Comparison of ENCODE assay signal across 24 cellular contexts in genomic region chr2:69213832-69214231, GRCh38.
A peak's percentile ranks its signal among the peaks of the same experiment; 100 is the strongest.
DNase-seq lines count a peak whose midpoint lies in the region; ATAC-seq and TF ChIP-seq lines count a peak whose summit lies in the region.
"Had no signal": no experiment of that assay in that cellular context is flagged by ENCODE, and none has a peak within 500 bp of the region (broad histone marks: within the 10 kb centered on the region; RNA-seq: fewer than 3 reads in every experiment).

No MANE protein-coding gene starts in this region.

- H3K4me3 ChIP-seq in breast epithelium (no peak overlapping the region), esophagus muscularis mucosa (no peak overlapping the region), mucosa of descending colon (no peak overlapping the region), vagina (no peak overlapping the region), MM.1S (ENCODE audit: low read length) (no peak overlapping the region)
- H3K4me3 ChIP-seq: pancreas had no signal

- H3K9me2 ChIP-seq in MM.1S (replicated peaks; ENCODE audit: insufficient read depth, low read length): no peaks in the 10 kb centered on the region

- no peak overlapping the region for H2AFZ ChIP-seq in MM.1S (ENCODE audit: low read length)

- H4K20me1 ChIP-seq in MM.1S (ENCODE audit: insufficient read depth, low read length): no peaks in the 10 kb centered on the region

- TF ChIP-seq POLR2A in breast epithelium (IDR thresholded peaks at IDR 0.05) (no peak), esophagus muscularis mucosa (IDR thresholded peaks at IDR 0.05; ENCODE audit: low read depth) (no peak), vagina (IDR thresholded peaks at IDR 0.05) (no peak)

- no peaks in the 10 kb centered on the region for H3K27me3 Mint-ChIP-seq in MCF 10A (ENCODE audit: insufficient read depth, unreplicated experiment)

- H3K27me3 ChIP-seq in breast epithelium (no peaks in the 10 kb centered on the region), esophagus muscularis mucosa (no peaks in the 10 kb centered on the region), vagina (no peaks in the 10 kb centered on the region), MM.1S (replicated peaks; ENCODE audit: insufficient read depth, low read length) (no peaks in the 10 kb centered on the region)
- H3K27me3 ChIP-seq: pancreas had no signal

- no peak overlapping the region for H3K4me2 ChIP-seq in MM.1S (ENCODE audit: low read depth, low read length)
- H3K4me2 ChIP-seq: KMS-11 had no signal

- H3K27ac Mint-ChIP-seq in MCF 10A (ENCODE audit: low read depth, unreplicated experiment): no peak overlapping the region
- H3K27ac Mint-ChIP-seq: activated B cell treated with CpG ODN at 0.5 μM for 24 hours; activated naive CD4-positive, alpha-beta T cell treated with anti-CD3 and anti-CD28 coated beads, Interleukin-2, amount 10 ng/mL, durations not matched to agents 7 days and 5 days; B cell; CD8-positive, alpha-beta memory T cell had no signal

- H3K4me1 Mint-ChIP-seq in MCF 10A (ENCODE audit: insufficient read depth, unreplicated experiment): peaks cover 9% of the 10 kb centered on the region
- H3K4me1 Mint-ChIP-seq: activated B cell treated with CpG ODN at 0.5 μM for 24 hours; activated naive CD4-positive, alpha-beta T cell treated with anti-CD3 and anti-CD28 coated beads, Interleukin-2, amount 10 ng/mL, durations not matched to agents 7 days and 5 days; B cell; CD8-positive, alpha-beta memory T cell had no signal

- no peaks in the 10 kb centered on the region for H3K9me3 Mint-ChIP-seq in MCF 10A (ENCODE audit: unreplicated experiment)
- H3K9me3 Mint-ChIP-seq: activated B cell treated with CpG ODN at 0.5 μM for 24 hours; activated naive CD4-positive, alpha-beta T cell treated with anti-CD3 and anti-CD28 coated beads, Interleukin-2, amount 10 ng/mL, durations not matched to agents 7 days and 5 days; CD8-positive, alpha-beta memory T cell; nephron had no signal

- ATAC-seq in mucosa of descending colon: peak; percentile 14
- ATAC-seq in GM19023 (IDR thresholded peaks at IDR 0.05; ENCODE audit: unreplicated experiment): no peak
- ATAC-seq: pancreas had no signal

- intact Hi-C loops in breast epithelium (cut with DNase I; ENCODE audit: low total_unique reads) (no loop called here), MCF 10A (cut with micrococcal nuclease) (no loop called here), esophagus muscularis mucosa (cut with DNase I) (no loop called here), mucosa of descending colon (cut with DNase I, micrococcal nuclease) (no loop called here), vagina (cut with DNase I) (no loop called here)

- no peaks in the 10 kb centered on the region for H3F3A ChIP-seq in MM.1S (ENCODE audit: insufficient read depth, low read length)

- no peaks in the 10 kb centered on the region for H3K9me3 ChIP-seq in breast epithelium
- H3K9me3 ChIP-seq in esophagus muscularis mucosa: no peaks in the 10 kb centered on the region
- H3K9me3 ChIP-seq in mucosa of descending colon: no peaks in the 10 kb centered on the region
- no peaks in the 10 kb centered on the region for H3K9me3 ChIP-seq in vagina
- H3K9me3 ChIP-seq in MM.1S (replicated peaks; ENCODE audit: insufficient read depth, low read length): no peaks in the 10 kb centered on the region
- H3K9me3 ChIP-seq: pancreas had no signal

- no TSS peak for BruUV-seq in MCF 10A (replicated peaks; lab: Mats Ljungman, UMichigan)

- no peak overlapping the region for H3K9ac ChIP-seq in MM.1S (ENCODE audit: low read length)
- H3K9ac ChIP-seq: KMS-11 had no signal

- H3K27ac ChIP-seq in breast epithelium: peak overlapping the region; percentile 26 to 59
- H3K27ac ChIP-seq in esophagus muscularis mucosa (replicated peaks in 1 of 4): peak overlapping the region in 3 of 4 donors; percentile 6 to 29 (median 16)
- H3K27ac ChIP-seq in vagina: peak overlapping the region; percentile 59
- H3K27ac ChIP-seq in MM.1S (ENCODE audit: low read length): no peak overlapping the region
- H3K27ac ChIP-seq: KMS-11, pancreas, RWPE1 had no signal

- H3K79me2 ChIP-seq in MM.1S (ENCODE audit: low read length): no peaks in the 10 kb centered on the region

- WGBS in esophagus muscularis mucosa: no CpG with 5 or more reads among the region's 3 CpGs

- TF ChIP-seq CTCF in breast epithelium (IDR thresholded peaks at IDR 0.05) (no peak), MCF 10A (IDR thresholded peaks at IDR 0.05; ENCODE audit: unreplicated experiment) (no peak), esophagus muscularis mucosa (IDR thresholded peaks at IDR 0.05) (no peak), mucosa of descending colon (IDR thresholded peaks at IDR 0.05) (no peak), vagina (IDR thresholded peaks at IDR 0.05) (no peak), MM.1S (IDR thresholded peaks at IDR 0.05; ENCODE audit: low read length) (no peak)

- H3K4me1 ChIP-seq in breast epithelium (no peaks in the 10 kb centered on the region), esophagus muscularis mucosa (peaks cover 27 to 60% (median 51%) of the 10 kb centered on the region in 4 donors), mucosa of descending colon (ENCODE audit: low read depth) (peaks cover 7% of the 10 kb centered on the region), vagina (peaks cover 27% of the 10 kb centered on the region), MM.1S (ENCODE audit: low read length) (no peaks in the 10 kb centered on the region)
- H3K4me1 ChIP-seq: pancreas had no signal

- CTCF ChIA-PET in MCF 10A (lab: Yijun Ruan, JAX): no interaction called here

- H3K36me3 Mint-ChIP-seq in MCF 10A (ENCODE audit: insufficient read depth, unreplicated experiment): no peaks in the 10 kb centered on the region
- H3K36me3 Mint-ChIP-seq: activated naive CD4-positive, alpha-beta T cell treated with anti-CD3 and anti-CD28 coated beads, Interleukin-2, amount 10 ng/mL, durations not matched to agents 7 days and 5 days; CD8-positive, alpha-beta memory T cell had no signal

- DNase-seq in breast epithelium (ENCODE audit: low spot score in 2 of 2) (no peak), MCF 10A (ENCODE audit: unreplicated experiment) (no peak), esophagus muscularis mucosa (ENCODE audit: extremely low spot score) (no peak), mucosa of descending colon (no peak), vagina (ENCODE audit: extremely low spot score in 2 of 2) (no peak), UCSD-AML1 (lab: John Stamatoyannopoulos, UW; ENCODE audit: unreplicated experiment) (no peak), MM.1S (no peak)
- DNase-seq: activated B cell treated with CpG ODN at 0.5 μM for 24 hours; activated naive CD4-positive, alpha-beta T cell treated with anti-CD3 and anti-CD28 coated beads, Interleukin-2, amount 10 ng/mL, durations not matched to agents 7 days and 5 days; CD8-positive, alpha-beta memory T cell; central memory CD4-positive, alpha-beta T cell; GOT3; midbrain; NCI-H1105; NCI-H2029 treated with DMSO at 0.1 percent for 48 hours; NCI-H2227 treated with DMSO at 0.1 percent for 48 hours; pancreas; stimulated activated naive CD4-positive, alpha-beta T cell treated with Interleukin-2 at 50 U/mL for 16 hours; T-helper 9 cell had no signal

- no peak for TF ChIP-seq EP300 in esophagus muscularis mucosa (IDR thresholded peaks at IDR 0.05)

- H3K4me3 Mint-ChIP-seq in MCF 10A (ENCODE audit: unreplicated experiment): no peak overlapping the region
- H3K4me3 Mint-ChIP-seq: activated B cell treated with CpG ODN at 0.5 μM for 24 hours; activated naive CD4-positive, alpha-beta T cell treated with anti-CD3 and anti-CD28 coated beads, Interleukin-2, amount 10 ng/mL, durations not matched to agents 7 days and 5 days; B cell; CD8-positive, alpha-beta memory T cell; nephron had no signal

- H3K36me3 ChIP-seq in breast epithelium (no peaks in the 10 kb centered on the region), esophagus muscularis mucosa (peaks cover 0 to 7% (median 0%) of the 10 kb centered on the region in 4 donors), mucosa of descending colon (ENCODE audit: low read depth) (no peaks in the 10 kb centered on the region), vagina (no peaks in the 10 kb centered on the region), MM.1S (replicated peaks; ENCODE audit: insufficient read depth, low read length) (no peaks in the 10 kb centered on the region)
- H3K36me3 ChIP-seq: pancreas had no signal

- POLR2A ChIA-PET in MCF 10A (lab: Yijun Ruan, JAX): no interaction called here
